8 cellular contexts compared by ENCODE assay signal in the genomic region with DNA sequence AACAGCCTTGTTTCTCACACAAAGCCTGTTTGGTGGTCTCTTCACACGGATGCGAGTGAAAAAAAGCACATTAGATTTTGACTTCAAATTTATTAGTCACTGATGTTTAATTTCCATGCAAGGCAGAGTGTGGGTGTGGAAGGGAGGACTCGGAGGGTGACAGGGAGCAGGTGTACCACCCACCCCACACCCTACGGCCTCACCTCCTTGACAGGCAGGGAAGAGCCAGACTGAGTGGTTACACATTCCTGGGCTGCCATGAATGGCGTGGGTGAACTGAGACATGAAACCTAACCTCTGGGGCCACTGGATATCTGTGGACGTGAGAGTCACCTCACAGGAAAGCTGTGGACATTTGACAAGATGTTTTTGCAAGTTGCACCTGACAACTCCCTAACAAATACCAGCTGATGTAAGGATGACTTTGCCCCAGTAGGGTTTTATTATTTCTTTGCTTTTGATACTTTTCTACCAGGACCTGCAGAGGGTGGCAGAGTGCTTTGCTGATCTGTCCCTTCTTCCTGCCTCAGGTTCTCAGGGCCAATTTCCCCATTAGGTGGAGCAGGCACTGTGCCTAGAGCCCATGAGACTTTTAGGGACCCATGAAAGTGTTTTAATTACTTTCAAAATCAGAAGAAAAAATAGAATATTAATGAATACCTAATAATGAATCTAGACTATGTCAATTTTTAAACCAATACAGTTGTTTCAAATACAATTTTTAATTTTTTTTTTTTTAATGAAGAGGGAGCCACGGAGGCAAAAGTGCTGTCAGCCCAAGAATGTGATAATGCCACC. TPM values are rescaled to one million over a fixed set of nuclear protein-coding genes. Genes with fewer than 3 reads are reported as not detected.
DNase-seq lines count a peak whose midpoint lies in the region; ATAC-seq and TF ChIP-seq lines count a peak whose summit lies in the region.

No MANE protein-coding gene starts in this region.

- peaks cover 2% of the 10 kb centered on the region for H3K4me1 ChIP-seq in osteoblast (ENCODE audit: insufficient read depth, low read length)
- H3K4me1 ChIP-seq in vagina, result peaks cover 13% of the 10 kb centered on the region

- TF ChIP-seq CTCF in fibroblast of the aortic adventitia (IDR thresholded peaks at IDR 0.05; ENCODE audit: insufficient read depth, low read length) (peak; percentile 80), osteoblast (IDR thresholded peaks at IDR 0.05; ENCODE audit: extremely low read depth, low read depth, low read length) (peak; percentile 80), vagina (IDR thresholded peaks at IDR 0.05) (peak in 2 of 3 experiments; percentile 28 to 34)

- H3K4me1 Mint-ChIP-seq in activated T-cell treated with anti-CD3 and anti-CD28 coated beads, Interleukin-2, amount 50 U/mL, for 4 hours (ENCODE audit: low read depth), result no peaks in the 10 kb centered on the region

- H3K9me3 Mint-ChIP-seq in activated T-cell treated with anti-CD3 and anti-CD28 coated beads, Interleukin-2, amount 50 U/mL, for 4 hours, result no peaks in the 10 kb centered on the region

- no peak overlapping the region for H3K4me3 ChIP-seq in fibroblast of the aortic adventitia (ENCODE audit: low read depth, low read length)
- no peak overlapping the region for H3K4me3 ChIP-seq in osteoblast (ENCODE audit: insufficient read depth, low read length)
- no peak overlapping the region for H3K4me3 ChIP-seq in vagina

- DNase-seq in NCI-H1694 treated with DMSO at 0.1 percent for 48 hours (lab: John Stamatoyannopoulos, UW) (peak; percentile 11), NCI-H1694 (lab: John Stamatoyannopoulos, UW) (no peak), NCI-H82 treated with DMSO at 0.1 percent for 48 hours (lab: John Stamatoyannopoulos, UW; ENCODE audit: unreplicated experiment) (peak; percentile 77), fibroblast of the aortic adventitia (ENCODE audit: low read depth) (peak; percentile 83), osteoblast (ENCODE audit: insufficient read length, low spot score, missing footprints) (no peak), vagina (ENCODE audit: extremely low spot score in 2 of 2) (no peak)
- DNase-seq in activated T-cell treated with anti-CD3 and anti-CD28 coated beads, Interleukin-2, amount 50 U/mL, for 4 hours, result peak; percentile 40

- no peaks in the 10 kb centered on the region for H3K36me3 Mint-ChIP-seq in activated T-cell treated with anti-CD3 and anti-CD28 coated beads, Interleukin-2, amount 50 U/mL, for 4 hours (ENCODE audit: insufficient read depth)

- H3K27me3 ChIP-seq in osteoblast (ENCODE audit: insufficient read depth, low read length) (no peaks in the 10 kb centered on the region), vagina (no peaks in the 10 kb centered on the region)

- H3K4me3 Mint-ChIP-seq in activated T-cell treated with anti-CD3 and anti-CD28 coated beads, Interleukin-2, amount 50 U/mL, for 4 hours, result no peak overlapping the region

- no peaks in the 10 kb centered on the region for H3K9me3 ChIP-seq in osteoblast (ENCODE audit: low read depth, low read length)
- no peaks in the 10 kb centered on the region for H3K9me3 ChIP-seq in vagina

- no peak overlapping the region for H3K27ac ChIP-seq in osteoblast (ENCODE audit: low read depth, low read length)
- no peak overlapping the region for H3K27ac ChIP-seq in vagina

- H3K36me3 ChIP-seq in osteoblast (ENCODE audit: insufficient read depth, low read length), result no peaks in the 10 kb centered on the region
- H3K36me3 ChIP-seq in vagina, result no peaks in the 10 kb centered on the region

- H2AFZ ChIP-seq in osteoblast (ENCODE audit: low read length), result no peak overlapping the region

- no peak for TF ChIP-seq POLR2A in vagina (IDR thresholded peaks at IDR 0.05)

- ATAC-seq in HG02678 (IDR thresholded peaks at IDR 0.05; ENCODE audit: unreplicated experiment), result peak; percentile 53
- peak; percentile 78 to 87 for ATAC-seq in activated T-cell treated with anti-CD3 and anti-CD28 coated beads, Interleukin-2, amount 50 U/mL, for 4 hours

- no peaks in the 10 kb centered on the region for H3K27me3 Mint-ChIP-seq in activated T-cell treated with anti-CD3 and anti-CD28 coated beads, Interleukin-2, amount 50 U/mL, for 4 hours (ENCODE audit: low read depth)

- H3K4me2 ChIP-seq in osteoblast (ENCODE audit: insufficient read depth, low read length), result no peak overlapping the region

- no peaks in the 10 kb centered on the region for H3K79me2 ChIP-seq in osteoblast (ENCODE audit: insufficient read depth, low read length)

- H4K20me1 ChIP-seq in osteoblast (ENCODE audit: insufficient read depth, low read length), result no peaks in the 10 kb centered on the region

- intact Hi-C loops in vagina (cut with DNase I), result loop anchor here (5.0 kb wide), 1 partner anchor 167 kb away; no protein-coding TSS in a partner anchor

RNA-seq across cellular contexts. Expression of gene CYSLTR2, which starts 58.2 kb away (rescaled TPM):
- total RNA-seq in activated T-cell treated with anti-CD3 and anti-CD28 coated beads, Interleukin-2, amount 50 U/mL, for 4 hours, result under 1 TPM; 0.40 to 0.53 (median 0.43) TPM
- total RNA-seq in fibroblast of the aortic adventitia (ENCODE audit: low replicate concordance) (not detected in 2 replicates), osteoblast (under 0.01 TPM in 2 replicates), vagina (0.49 TPM)

Comparison
In these comparisons a context has a peak if more than half of its experiments do, and no peak if none do; other contexts are left out.
1. DNase-seq: peak in NCI-H1694 treated with DMSO at 0.1 percent for 48 hours (single experiment), NCI-H82 treated with DMSO at 0.1 percent for 48 hours (single experiment), activated T-cell treated with anti-CD3 and anti-CD28 coated beads, Interleukin-2, amount 50 U/mL, for 4 hours (single experiment) and fibroblast of the aortic adventitia (single experiment); none in NCI-H1694 (single experiment), osteoblast (single experiment) and vagina (0 of 2).
2. Peak in every context shown above with its lines, with median percentiles within 50 percentile points of each other: CTCF ChIP-seq.